21 cellular contexts compared by ENCODE assay signal in genomic region chr7:128080169-128080568, GRCh38.
"Had no signal": no experiment of that assay in that cellular context is flagged by ENCODE, and none has a peak within 500 bp of the region (broad histone marks: within the 10 kb centered on the region; RNA-seq: fewer than 3 reads in every experiment).

No MANE protein-coding gene starts in this region.

- DNase-seq: effector CD4-positive, alpha-beta T cell; foreskin melanocyte; head of caudate nucleus; hippocampal formation; left colon; left ventricle myocardium superior; mesenchymal stem cell; midbrain; sigmoid colon; stimulated activated CD4-positive, alpha-beta T cell treated with anti-CD3 and anti-CD28 coated beads, Interleukin-2, amount 100 ng/mL, for 24 hours; testis; upper lobe of right lung had no signal

- H3K4me3 ChIP-seq: coronary artery, lung, psoas muscle, sigmoid colon, skin epidermis, testis, tibial nerve, upper lobe of right lung, vagina had no signal

- H3K36me3 Mint-ChIP-seq: natural killer cell treated with Interleukin-12 subunit alpha and Interleukin-12 subunit beta and Interleukin-15 and Interleukin-18, amount 100 ng/mL, for 72 hours had no signal

- H3K27ac Mint-ChIP-seq: natural killer cell treated with Interleukin-12 subunit alpha and Interleukin-12 subunit beta and Interleukin-15 and Interleukin-18, amount 100 ng/mL, for 72 hours; stimulated activated naive CD8-positive, alpha-beta T cell treated with anti-CD3 and anti-CD28 coated beads, Interleukin-15, Interleukin-2, amounts not matched to agents 100 ng/mL and 50 ng/mL, for 24 hours had no signal

- H3K27me3 Mint-ChIP-seq: natural killer cell treated with Interleukin-12 subunit alpha and Interleukin-12 subunit beta and Interleukin-15 and Interleukin-18, amount 100 ng/mL, for 72 hours; stimulated activated naive CD8-positive, alpha-beta T cell treated with anti-CD3 and anti-CD28 coated beads, Interleukin-15, Interleukin-2, amounts not matched to agents 100 ng/mL and 50 ng/mL, for 24 hours had no signal

- ATAC-seq: left colon; left ventricle myocardium superior; natural killer cell treated with Interleukin-12 subunit alpha and Interleukin-12 subunit beta and Interleukin-15 and Interleukin-18, amount 100 ng/mL, for 72 hours; psoas muscle; upper lobe of right lung had no signal

- H3K9me3 Mint-ChIP-seq: natural killer cell treated with Interleukin-12 subunit alpha and Interleukin-12 subunit beta and Interleukin-15 and Interleukin-18, amount 100 ng/mL, for 72 hours; stimulated activated naive CD8-positive, alpha-beta T cell treated with anti-CD3 and anti-CD28 coated beads, Interleukin-15, Interleukin-2, amounts not matched to agents 100 ng/mL and 50 ng/mL, for 24 hours had no signal

- H3K27me3 ChIP-seq: neutrophil, sigmoid colon, testis, tibial nerve, upper lobe of right lung, vagina had no signal

- H3K9me3 ChIP-seq: neutrophil, psoas muscle, sigmoid colon, testis, tibial nerve, upper lobe of right lung, vagina had no signal

- H3K4me3 Mint-ChIP-seq: natural killer cell treated with Interleukin-12 subunit alpha and Interleukin-12 subunit beta and Interleukin-15 and Interleukin-18, amount 100 ng/mL, for 72 hours; stimulated activated naive CD8-positive, alpha-beta T cell treated with anti-CD3 and anti-CD28 coated beads, Interleukin-15, Interleukin-2, amounts not matched to agents 100 ng/mL and 50 ng/mL, for 24 hours had no signal

- H3K4me1 ChIP-seq: psoas muscle, sigmoid colon, upper lobe of right lung had no signal

- H3K27ac ChIP-seq: coronary artery, neutrophil, psoas muscle, sigmoid colon, skin epidermis, testis, tibial nerve, upper lobe of right lung, vagina had no signal
